Comparison of ENCODE assay signal across 8 cellular contexts in the genomic region with DNA sequence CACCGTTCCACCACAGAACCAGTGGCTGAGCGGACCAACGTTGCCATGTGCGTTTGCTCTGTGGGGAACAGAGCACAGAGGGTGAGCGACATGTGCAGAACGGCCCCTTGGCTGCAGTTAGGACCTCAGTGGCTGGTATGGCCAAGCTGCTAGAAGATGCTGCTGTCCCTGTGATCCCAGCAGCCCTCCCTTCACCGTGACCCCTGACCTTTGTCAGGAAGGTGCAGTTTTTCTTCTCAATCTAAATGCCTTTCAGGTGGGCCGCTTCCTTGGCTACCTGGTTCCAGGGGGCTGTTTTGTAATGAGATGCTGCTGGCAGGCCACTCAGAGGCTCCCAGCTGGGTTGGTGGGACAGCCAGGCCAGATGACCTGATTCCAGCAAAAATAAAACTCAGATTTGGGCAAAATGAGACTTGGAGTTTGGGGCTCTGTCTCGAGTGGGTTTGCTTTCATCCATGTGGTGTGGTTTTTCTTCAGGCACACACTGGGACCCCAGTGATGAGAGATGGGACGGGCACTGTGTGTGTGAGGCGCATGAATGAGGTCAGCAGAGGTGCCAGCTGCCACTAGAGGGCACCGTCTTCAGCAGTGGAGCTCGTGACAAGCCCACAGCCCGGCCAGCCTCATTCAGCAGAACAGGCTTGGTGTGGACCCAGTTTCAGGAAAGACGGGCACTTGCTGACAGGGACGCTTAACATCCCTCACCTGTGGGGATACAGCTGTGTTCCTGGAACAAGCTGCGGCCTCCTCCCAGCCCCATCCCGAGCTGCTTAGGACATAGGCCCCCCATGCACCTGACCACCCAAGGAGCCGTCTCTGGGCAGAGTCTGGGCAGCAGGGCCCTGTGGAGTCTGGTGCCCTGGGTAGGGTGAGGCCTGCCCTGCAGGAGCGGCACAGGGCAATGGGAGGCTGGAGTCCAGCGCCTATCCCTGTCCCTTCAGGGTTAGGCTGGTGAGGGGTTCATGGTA. TPM values are rescaled to one million over a fixed set of nuclear protein-coding genes. Genes with fewer than 3 reads are reported as not detected.
DNase-seq lines count a peak whose midpoint lies in the region; ATAC-seq and TF ChIP-seq lines count a peak whose summit lies in the region.

No MANE protein-coding gene starts in this region.

- H3K9me3 ChIP-seq in Loucy (ENCODE audit: insufficient read depth, low read depth, low read length) (no peaks in the 10 kb centered on the region), lower lobe of right lung (no peaks in the 10 kb centered on the region)

- TF ChIP-seq CTCF in Loucy (conservative IDR thresholded peaks at IDR 0.05; ENCODE audit: low read length) (peak; percentile 78), choroid plexus epithelial cell (conservative IDR thresholded peaks at IDR 0.05; ENCODE audit: low read depth, low read length) (peak; percentile 77), lower lobe of right lung (IDR thresholded peaks at IDR 0.05) (peak; percentile 71)

- peaks cover 24% of the 10 kb centered on the region for H3K79me2 ChIP-seq in Loucy (ENCODE audit: insufficient read depth, low read length)

- no peak overlapping the region for H3K27ac ChIP-seq in lower lobe of right lung

- peaks cover 10% of the 10 kb centered on the region for H3K4me1 ChIP-seq in Loucy (ENCODE audit: insufficient read depth, low read length, poor library complexity, severe bottlenecking)
- H3K4me1 ChIP-seq in lower lobe of right lung, result peaks cover 15% of the 10 kb centered on the region

- peaks cover 34% of the 10 kb centered on the region for H4K20me1 ChIP-seq in Loucy (ENCODE audit: insufficient read depth, low read length, poor library complexity, severe bottlenecking)

- no peaks in the 10 kb centered on the region for H3K9me2 ChIP-seq in Loucy (replicated peaks; ENCODE audit: low read depth, low read length)

- no peak overlapping the region for H3K4me2 ChIP-seq in Loucy (ENCODE audit: low read depth, low read length, poor library complexity, severe bottlenecking)

- DNase-seq in GM03348 (ENCODE audit: low spot score) (peak; percentile 83), choroid plexus epithelial cell (ENCODE audit: low read depth) (peak; percentile 75), lower lobe of right lung (peak; percentile 72), putamen (ENCODE audit: low spot score) (no peak)
- DNase-seq in activated CD4-positive, CD25-positive, alpha-beta regulatory T cell (lab: John Stamatoyannopoulos, UW), result peak in 3 of 4 experiments; percentile 19 to 38 (median 35)
- peak; percentile 27 for DNase-seq in stimulated activated CD8-positive, alpha-beta memory T cell treated with anti-CD3 and anti-CD28 coated beads, Interleukin-15, amount 100 ng/mL, for 1 hour (ENCODE audit: low read depth)

- H3K9ac ChIP-seq in Loucy (ENCODE audit: low read depth, low read length, poor library complexity, severe bottlenecking), result no peak overlapping the region

- no peaks in the 10 kb centered on the region for H3F3A ChIP-seq in Loucy (ENCODE audit: low read depth)

- peaks cover 24% of the 10 kb centered on the region; the same call in 1 of the 2 replicates for H3K36me3 ChIP-seq in Loucy (ENCODE audit: insufficient read depth, low read length)
- H3K36me3 ChIP-seq in lower lobe of right lung, result peaks cover 35% of the 10 kb centered on the region

- H3K4me3 ChIP-seq in Loucy (ENCODE audit: low read length, poor library complexity, severe bottlenecking) (no peak overlapping the region), choroid plexus epithelial cell (ENCODE audit: low read depth, low read length) (no peak overlapping the region), lower lobe of right lung (no peak overlapping the region)

- intact Hi-C loops in lower lobe of right lung (cut with DNase I), result no loop called here

- no peak for ATAC-seq in lower lobe of right lung
- ATAC-seq in GM19328 (IDR thresholded peaks at IDR 0.05; ENCODE audit: unreplicated experiment), result no peak

- no peak overlapping the region for H2AFZ ChIP-seq in Loucy (ENCODE audit: low read length)

- H3K27me3 ChIP-seq in Loucy (ENCODE audit: insufficient read depth, low read length, poor library complexity, severe bottlenecking), result peaks cover 3% of the 10 kb centered on the region
- no peaks in the 10 kb centered on the region for H3K27me3 ChIP-seq in lower lobe of right lung (ENCODE audit: low read depth)

RNA-seq across cellular contexts. Expression of gene MRPS2, which starts 4.1 kb away (rescaled TPM):
- 21.9 TPM for total RNA-seq in lower lobe of right lung

RNA-seq across cellular contexts. Expression of gene LCN1, which starts 16.7 kb away (rescaled TPM):
- not detected for total RNA-seq in lower lobe of right lung

RNA-seq across cellular contexts. Expression of gene PPP1R26, which starts 25.0 kb away (rescaled TPM):
- total RNA-seq in lower lobe of right lung, result 22.8 TPM

RNA-seq across cellular contexts. Expression of gene OBP2A, which starts 41.4 kb away (rescaled TPM):
- total RNA-seq in lower lobe of right lung, result not detected

RNA-seq across cellular contexts. Expression of gene PAEP, which starts 57.0 kb away (rescaled TPM):
- total RNA-seq in lower lobe of right lung, result not detected
